2 cellular contexts compared by ENCODE assay signal in the genomic region with DNA sequence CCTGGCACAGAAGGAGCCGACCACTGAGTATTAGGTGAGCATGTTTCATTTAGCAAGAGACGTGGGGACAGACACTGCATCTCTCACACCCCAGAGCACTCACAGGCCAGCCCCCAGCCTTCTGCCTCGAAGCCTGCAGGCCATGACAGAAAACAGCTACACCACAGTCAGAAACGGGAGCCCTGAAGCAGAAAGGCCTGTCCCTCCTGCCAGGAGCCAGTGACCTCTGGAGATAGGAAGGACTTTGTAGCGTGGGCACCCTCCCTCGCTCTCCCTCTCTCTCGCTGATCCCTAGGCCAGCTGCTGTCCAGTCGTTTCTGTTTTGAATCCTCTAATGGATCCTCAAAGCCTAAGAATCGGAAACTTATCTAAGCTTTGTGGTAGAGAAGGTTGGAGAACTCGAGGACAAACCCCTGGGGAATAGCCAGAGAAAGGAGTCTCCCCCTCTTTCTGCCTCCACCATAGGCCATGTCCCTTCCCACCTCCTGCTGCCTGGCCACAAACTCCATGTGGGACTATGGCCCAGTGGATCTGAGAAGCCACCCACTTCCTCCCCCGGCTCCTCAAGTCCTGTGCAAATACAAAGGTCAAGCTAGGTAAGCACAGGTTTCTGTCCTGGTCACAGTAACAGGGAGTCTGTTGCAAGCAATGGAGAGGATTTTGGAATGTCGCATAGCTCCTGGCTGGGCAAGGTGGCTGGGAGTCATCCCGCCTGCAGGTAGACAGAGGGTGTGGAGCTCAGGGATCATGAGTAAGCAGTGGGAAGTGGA.
A peak's percentile ranks its signal among the peaks of the same experiment; 100 is the strongest.
TF ChIP-seq lines count a peak whose summit lies in the region.

No MANE protein-coding gene starts in this region.

TF ChIP-seq in HEK293, 187 proteins besides CTCF, POLR2A, EP300 and RAD21 (continued from another document):
- TF ChIP-seq, protein P1, sequence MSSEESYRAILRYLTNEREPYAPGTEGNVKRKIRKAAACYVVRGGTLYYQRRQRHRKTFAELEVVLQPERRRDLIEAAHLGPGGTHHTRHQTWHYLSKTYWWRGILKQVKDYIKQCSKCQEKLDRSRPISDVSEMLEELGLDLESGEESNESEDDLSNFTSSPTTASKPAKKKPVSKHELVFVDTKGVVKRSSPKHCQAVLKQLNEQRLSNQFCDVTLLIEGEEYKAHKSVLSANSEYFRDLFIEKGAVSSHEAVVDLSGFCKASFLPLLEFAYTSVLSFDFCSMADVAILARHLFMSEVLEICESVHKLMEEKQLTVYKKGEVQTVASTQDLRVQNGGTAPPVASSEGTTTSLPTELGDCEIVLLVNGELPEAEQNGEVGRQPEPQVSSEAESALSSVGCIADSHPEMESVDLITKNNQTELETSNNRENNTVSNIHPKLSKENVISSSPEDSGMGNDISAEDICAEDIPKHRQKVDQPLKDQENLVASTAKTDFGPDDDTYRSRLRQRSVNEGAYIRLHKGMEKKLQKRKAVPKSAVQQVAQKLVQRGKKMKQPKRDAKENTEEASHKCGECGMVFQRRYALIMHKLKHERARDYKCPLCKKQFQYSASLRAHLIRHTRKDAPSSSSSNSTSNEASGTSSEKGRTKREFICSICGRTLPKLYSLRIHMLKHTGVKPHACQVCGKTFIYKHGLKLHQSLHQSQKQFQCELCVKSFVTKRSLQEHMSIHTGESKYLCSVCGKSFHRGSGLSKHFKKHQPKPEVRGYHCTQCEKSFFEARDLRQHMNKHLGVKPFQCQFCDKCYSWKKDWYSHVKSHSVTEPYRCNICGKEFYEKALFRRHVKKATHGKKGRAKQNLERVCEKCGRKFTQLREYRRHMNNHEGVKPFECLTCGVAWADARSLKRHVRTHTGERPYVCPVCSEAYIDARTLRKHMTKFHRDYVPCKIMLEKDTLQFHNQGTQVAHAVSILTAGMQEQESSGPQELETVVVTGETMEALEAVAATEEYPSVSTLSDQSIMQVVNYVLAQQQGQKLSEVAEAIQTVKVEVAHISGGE (tag by site-specific recombination; conservative IDR thresholded peaks at IDR 0.05; ENCODE audit: low read depth): no peak
- TF ChIP-seq ZNF548 (tag by site-specific recombination; IDR thresholded peaks at IDR 0.05): no peak
- TF ChIP-seq ZNF366 (tag by site-specific recombination; conservative IDR thresholded peaks at IDR 0.05): no peak
- no peak for TF ChIP-seq ZNF175 (tag by site-specific recombination; IDR thresholded peaks at IDR 0.05)
- TF ChIP-seq ZFHX2 (tag by site-specific recombination; conservative IDR thresholded peaks at IDR 0.05): peak; percentile 54

TF ChIP-seq in K562, 482 proteins besides CTCF, POLR2A, EP300 and RAD21 (continued from another document):
- TF ChIP-seq, protein P2, sequence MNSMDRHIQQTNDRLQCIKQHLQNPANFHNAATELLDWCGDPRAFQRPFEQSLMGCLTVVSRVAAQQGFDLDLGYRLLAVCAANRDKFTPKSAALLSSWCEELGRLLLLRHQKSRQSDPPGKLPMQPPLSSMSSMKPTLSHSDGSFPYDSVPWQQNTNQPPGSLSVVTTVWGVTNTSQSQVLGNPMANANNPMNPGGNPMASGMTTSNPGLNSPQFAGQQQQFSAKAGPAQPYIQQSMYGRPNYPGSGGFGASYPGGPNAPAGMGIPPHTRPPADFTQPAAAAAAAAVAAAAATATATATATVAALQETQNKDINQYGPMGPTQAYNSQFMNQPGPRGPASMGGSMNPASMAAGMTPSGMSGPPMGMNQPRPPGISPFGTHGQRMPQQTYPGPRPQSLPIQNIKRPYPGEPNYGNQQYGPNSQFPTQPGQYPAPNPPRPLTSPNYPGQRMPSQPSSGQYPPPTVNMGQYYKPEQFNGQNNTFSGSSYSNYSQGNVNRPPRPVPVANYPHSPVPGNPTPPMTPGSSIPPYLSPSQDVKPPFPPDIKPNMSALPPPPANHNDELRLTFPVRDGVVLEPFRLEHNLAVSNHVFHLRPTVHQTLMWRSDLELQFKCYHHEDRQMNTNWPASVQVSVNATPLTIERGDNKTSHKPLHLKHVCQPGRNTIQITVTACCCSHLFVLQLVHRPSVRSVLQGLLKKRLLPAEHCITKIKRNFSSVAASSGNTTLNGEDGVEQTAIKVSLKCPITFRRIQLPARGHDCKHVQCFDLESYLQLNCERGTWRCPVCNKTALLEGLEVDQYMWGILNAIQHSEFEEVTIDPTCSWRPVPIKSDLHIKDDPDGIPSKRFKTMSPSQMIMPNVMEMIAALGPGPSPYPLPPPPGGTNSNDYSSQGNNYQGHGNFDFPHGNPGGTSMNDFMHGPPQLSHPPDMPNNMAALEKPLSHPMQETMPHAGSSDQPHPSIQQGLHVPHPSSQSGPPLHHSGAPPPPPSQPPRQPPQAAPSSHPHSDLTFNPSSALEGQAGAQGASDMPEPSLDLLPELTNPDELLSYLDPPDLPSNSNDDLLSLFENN (IDR thresholded peaks at IDR 0.05; ENCODE audit: low read depth in 2 of 2, low read length in 2 of 2): no peak
TF ChIP-seq in K562: peak in this region for 0.
